Comparison of ENCODE assay signal across 8 cellular contexts in genomic region chr11:43580735-43581369, GRCh38.
A peak's percentile ranks its signal among the peaks of the same experiment; 100 is the strongest.
DNase-seq lines count a peak whose midpoint lies in the region; ATAC-seq, FAIRE-seq and TF ChIP-seq lines count a peak whose summit lies in the region.

No MANE protein-coding gene starts in this region.

- no peak for FAIRE-seq in GM12892 (lab: Jason Lieb, UNC)

- peak overlapping the region; percentile 70 to 86 for H3K4me3 Mint-ChIP-seq in CD14-positive monocyte
- peak overlapping the region; percentile 68 to 92 (median 84) for H3K4me3 Mint-ChIP-seq in naive thymus-derived CD8-positive, alpha-beta T cell

- 1% methylated on average over 26 of the region's 39 CpGs for WGBS in right lobe of liver (ENCODE audit: insufficient coverage, low coverage, low lambda C conversion rate, missing lambda C conversion rate)

- peaks cover 25% of the 10 kb centered on the region for H3K27me3 ChIP-seq in vagina
- H3K27me3 ChIP-seq in right lobe of liver: peaks cover 6 to 8% of the 10 kb centered on the region in 2 donors

- TF ChIP-seq CTCF in CD14-positive monocyte (IDR thresholded peaks at IDR 0.05) (no peak), GM20000 (IDR thresholded peaks at IDR 0.05; ENCODE audit: extremely low read depth, missing control alignments) (no peak), vagina (IDR thresholded peaks at IDR 0.05) (no peak), right lobe of liver (IDR thresholded peaks at IDR 0.05) (no peak)

- H3K9me3 Mint-ChIP-seq in CD14-positive monocyte: peaks cover 2 to 29% (median 19%) of the 10 kb centered on the region in 7 donors
- peaks cover 0 to 8% (median 0%) of the 10 kb centered on the region in 9 donors for H3K9me3 Mint-ChIP-seq in naive thymus-derived CD8-positive, alpha-beta T cell

- intact Hi-C loops in CD14-positive monocyte (cut with micrococcal nuclease): no loop called here
- intact Hi-C loops in vagina (cut with DNase I): no loop called here
- intact Hi-C loops in right lobe of liver (cut with DNase I): no loop called here

- H3K9me3 ChIP-seq in vagina: no peaks in the 10 kb centered on the region
- no peaks in the 10 kb centered on the region for H3K9me3 ChIP-seq in right lobe of liver

- POLR2A ChIA-PET in naive thymus-derived CD8-positive, alpha-beta T cell (lab: Charles Lee): no interaction called here

- in situ Hi-C loops in KBM-7 (cut with MboI; ENCODE audit: low pct_unique_long_range_greater_than_20kb, low sequenced_read_pairs): no loop called here

- TF ChIP-seq POLR2A in GM12892 (IDR thresholded peaks at IDR 0.05; ENCODE audit: low read depth, low read length) (no peak), vagina (IDR thresholded peaks at IDR 0.05) (no peak), right lobe of liver (IDR thresholded peaks at IDR 0.05) (no peak)

- peak overlapping the region; percentile 86 for H3K27ac ChIP-seq in caudate nucleus (ENCODE audit: low read depth, low read length)
- H3K27ac ChIP-seq in vagina: no peak overlapping the region
- no peak overlapping the region for H3K27ac ChIP-seq in right lobe of liver

- peaks cover 36% of the 10 kb centered on the region for H3K4me1 Mint-ChIP-seq in CD14-positive monocyte
- H3K4me1 Mint-ChIP-seq in naive thymus-derived CD8-positive, alpha-beta T cell: peaks cover 19 to 56% (median 41%) of the 10 kb centered on the region in 4 donors

- peaks cover 90 to 96% (median 92%) of the 10 kb centered on the region in 3 donors for H3K27me3 Mint-ChIP-seq in CD14-positive monocyte (ENCODE audit: low read depth in 3 of 3)
- H3K27me3 Mint-ChIP-seq in naive thymus-derived CD8-positive, alpha-beta T cell: peaks cover 45 to 92% (median 68%) of the 10 kb centered on the region in 5 donors

- H3K4me1 ChIP-seq in vagina (peaks cover 34% of the 10 kb centered on the region), right lobe of liver (peaks cover 0 to 7% (median 2%) of the 10 kb centered on the region in 4 donors)

- DNase-seq in CD14-positive monocyte (ENCODE audit: low spot score): no peak
- peak; percentile 38 for DNase-seq in KBM-7
- DNase-seq in caudate nucleus (lab: John Stamatoyannopoulos, UW): peak in 28 of 61 donors; percentile 25 to 78 (median 48)
- DNase-seq in naive thymus-derived CD8-positive, alpha-beta T cell: no peak
- DNase-seq in GM12892 (ENCODE audit: insufficient read length): no peak
- DNase-seq in GM20000 (ENCODE audit: low spot score): no peak
- DNase-seq in vagina (ENCODE audit: extremely low spot score in 2 of 2): no peak
- no peak for DNase-seq in right lobe of liver

- H3K27ac Mint-ChIP-seq in CD14-positive monocyte: no peak overlapping the region
- H3K27ac Mint-ChIP-seq in naive thymus-derived CD8-positive, alpha-beta T cell: peak overlapping the region in 2 of 10 donors; percentile 63 to 69

- ATAC-seq in naive thymus-derived CD8-positive, alpha-beta T cell: no peak
- no peak for ATAC-seq in right lobe of liver

- H3K36me3 Mint-ChIP-seq in CD14-positive monocyte: peaks cover 5 to 10% of the 10 kb centered on the region in 2 donors
- peaks cover 0 to 5% (median 2%) of the 10 kb centered on the region in 3 donors for H3K36me3 Mint-ChIP-seq in naive thymus-derived CD8-positive, alpha-beta T cell

- H3K4me3 ChIP-seq in vagina (peak overlapping the region in 1 of 2 donors; percentile 27), right lobe of liver (no peak overlapping the region)

- H3K36me3 ChIP-seq in vagina (no peaks in the 10 kb centered on the region), right lobe of liver (no peaks in the 10 kb centered on the region)
